In the genomic region with DNA sequence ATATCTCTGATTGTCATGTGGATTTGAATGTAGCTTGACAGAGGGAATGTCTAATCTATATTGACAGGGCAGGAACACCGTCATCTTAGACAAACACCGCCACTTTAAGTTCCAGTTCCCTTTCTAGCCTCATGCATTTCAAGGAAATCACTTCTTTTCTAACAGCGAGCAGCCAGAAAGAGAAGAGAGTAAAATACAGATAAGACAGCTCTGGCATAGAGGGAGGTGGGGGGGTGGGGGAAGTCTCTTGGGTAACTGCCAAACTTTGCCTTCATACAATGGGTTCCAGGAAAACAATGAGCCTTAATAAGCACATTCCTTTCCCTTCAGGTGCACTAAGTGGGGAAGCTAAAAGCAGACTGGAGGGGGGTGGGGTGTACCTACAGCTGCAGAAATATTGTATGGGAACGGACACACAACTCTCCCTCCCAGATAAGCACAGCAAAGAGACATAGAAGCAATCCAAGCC, we compare ENCODE assay signal across 9 cellular contexts. TPM values are rescaled to one million over a fixed set of nuclear protein-coding genes. Genes with fewer than 3 reads are reported as not detected.
A peak's percentile ranks its signal among the peaks of the same experiment; 100 is the strongest.
DNase-seq lines count a peak whose midpoint lies in the region; ATAC-seq and TF ChIP-seq lines count a peak whose summit lies in the region.
"Had no signal": no experiment of that assay in that cellular context is flagged by ENCODE, and none has a peak within 500 bp of the region (broad histone marks: within the 10 kb centered on the region; RNA-seq: fewer than 3 reads in every experiment).

No MANE protein-coding gene starts in this region.

- ATAC-seq in CD4-positive, CD25-positive, alpha-beta regulatory T cell (ENCODE audit: low read depth in 2 of 2), result no peak
- ATAC-seq in activated naive CD8-positive, alpha-beta T cell treated with anti-CD3 and anti-CD28 coated beads, Interleukin-2, amount 10 ng/mL, durations not matched to agents 7 days and 5 days (ENCODE audit: low read depth), result no peak
- ATAC-seq in memory B cell (ENCODE audit: low read depth) (peak; percentile 66), HG03175 (IDR thresholded peaks at IDR 0.05; ENCODE audit: unreplicated experiment) (no peak)

- peak in 1 of 3 donors; percentile 38 for DNase-seq in CD4-positive, CD25-positive, alpha-beta regulatory T cell
- DNase-seq in activated naive CD8-positive, alpha-beta T cell treated with anti-CD3 and anti-CD28 coated beads, Interleukin-2, amount 10 ng/mL, durations not matched to agents 7 days and 5 days, result no peak
- DNase-seq in memory B cell (ENCODE audit: low spot score in 2 of 2) (no peak), suprapubic skin (ENCODE audit: low spot score in 2 of 2) (no peak), SW480 (ENCODE audit: low spot score) (no peak), brain microvascular endothelial cell (no peak)

- in situ Hi-C loops in brain microvascular endothelial cell (cut with HindIII; ENCODE audit: low pct_ligation_motif_present, low sequenced_read_pairs), result no loop called here

- peaks cover 0 to 39% (median 8%) of the 10 kb centered on the region in 4 donors for H3K4me1 Mint-ChIP-seq in CD4-positive, CD25-positive, alpha-beta regulatory T cell
- peaks cover 50% of the 10 kb centered on the region for H3K4me1 Mint-ChIP-seq in activated naive CD8-positive, alpha-beta T cell treated with anti-CD3 and anti-CD28 coated beads, Interleukin-2, amount 10 ng/mL, durations not matched to agents 7 days and 5 days
- H3K4me1 Mint-ChIP-seq in memory B cell, result peaks cover 29% of the 10 kb centered on the region

- no peaks in the 10 kb centered on the region for H3K4me1 ChIP-seq in CD4-positive, CD25-positive, alpha-beta regulatory T cell (ENCODE audit: control insufficient read depth, insufficient read depth, low read length, poor library complexity, severe bottlenecking)
- H3K4me1 ChIP-seq in suprapubic skin, result peaks cover 3% of the 10 kb centered on the region

- H3K9me3 Mint-ChIP-seq in CD4-positive, CD25-positive, alpha-beta regulatory T cell, result no peaks in the 10 kb centered on the region
- H3K9me3 Mint-ChIP-seq in activated naive CD8-positive, alpha-beta T cell treated with anti-CD3 and anti-CD28 coated beads, Interleukin-2, amount 10 ng/mL, durations not matched to agents 7 days and 5 days, result no peaks in the 10 kb centered on the region
- no peaks in the 10 kb centered on the region for H3K9me3 Mint-ChIP-seq in memory B cell

- H3K27me3 Mint-ChIP-seq in CD4-positive, CD25-positive, alpha-beta regulatory T cell, result no peaks in the 10 kb centered on the region
- H3K27me3 Mint-ChIP-seq in activated naive CD8-positive, alpha-beta T cell treated with anti-CD3 and anti-CD28 coated beads, Interleukin-2, amount 10 ng/mL, durations not matched to agents 7 days and 5 days, result no peaks in the 10 kb centered on the region
- H3K27me3 Mint-ChIP-seq in memory B cell, result no peaks in the 10 kb centered on the region

- peak overlapping the region; percentile 57 to 77 (median 72) for H3K27ac Mint-ChIP-seq in CD4-positive, CD25-positive, alpha-beta regulatory T cell
- peak overlapping the region; percentile 73 for H3K27ac Mint-ChIP-seq in activated naive CD8-positive, alpha-beta T cell treated with anti-CD3 and anti-CD28 coated beads, Interleukin-2, amount 10 ng/mL, durations not matched to agents 7 days and 5 days
- peak overlapping the region; percentile 70 for H3K27ac Mint-ChIP-seq in memory B cell

- peaks cover 21% of the 10 kb centered on the region for H3K36me3 Mint-ChIP-seq in CD4-positive, CD25-positive, alpha-beta regulatory T cell
- H3K36me3 Mint-ChIP-seq in activated naive CD8-positive, alpha-beta T cell treated with anti-CD3 and anti-CD28 coated beads, Interleukin-2, amount 10 ng/mL, durations not matched to agents 7 days and 5 days, result peaks cover 33% of the 10 kb centered on the region
- H3K36me3 Mint-ChIP-seq in memory B cell, result peaks cover 15% of the 10 kb centered on the region

- WGBS in suprapubic skin, result 55% methylated on average over 4 of the region's 4 CpGs

- POLR2A ChIA-PET in activated naive CD8-positive, alpha-beta T cell treated with anti-CD3 and anti-CD28 coated beads, Interleukin-2, amount 10 ng/mL, durations not matched to agents 7 days and 5 days (lab: Charles Lee), result interaction anchor here (1.0 to 2.1 kb wide), 6 partner anchors 8 to 356 kb away, joined by 3 to 11 read pairs (median 6); a partner anchor contains a TSS

- TF ChIP-seq EP300 in suprapubic skin (IDR thresholded peaks at IDR 0.05), result no peak

- TF ChIP-seq CTCF in suprapubic skin (IDR thresholded peaks at IDR 0.05) (no peak), brain microvascular endothelial cell (IDR thresholded peaks at IDR 0.05; ENCODE audit: low read depth, low read length, missing control alignments) (no peak)

- no peak overlapping the region for H3K4me3 ChIP-seq in CD4-positive, CD25-positive, alpha-beta regulatory T cell (ENCODE audit: low read depth, low read length)
- H3K4me3 ChIP-seq in suprapubic skin (no peak overlapping the region), brain microvascular endothelial cell (ENCODE audit: low read depth, low read length) (no peak overlapping the region)
- H3K4me3 ChIP-seq: SK-N-MC had no signal

- no peak overlapping the region for H3K27ac ChIP-seq in CD4-positive, CD25-positive, alpha-beta regulatory T cell (ENCODE audit: insufficient read depth, low read length, poor library complexity, severe bottlenecking)
- peak overlapping the region; percentile 50 for H3K27ac ChIP-seq in KOPT-K1 (ENCODE audit: low read depth, low read length, poor library complexity, severe bottlenecking)
- no peak overlapping the region for H3K27ac ChIP-seq in suprapubic skin
- H3K27ac ChIP-seq in brain microvascular endothelial cell, result no peak overlapping the region
- H3K27ac ChIP-seq: SK-N-MC had no signal

- H3K4me3 Mint-ChIP-seq in CD4-positive, CD25-positive, alpha-beta regulatory T cell, result peak overlapping the region in 1 of 4 donors; percentile 26
- H3K4me3 Mint-ChIP-seq in activated naive CD8-positive, alpha-beta T cell treated with anti-CD3 and anti-CD28 coated beads, Interleukin-2, amount 10 ng/mL, durations not matched to agents 7 days and 5 days, result no peak overlapping the region
- no peak overlapping the region for H3K4me3 Mint-ChIP-seq in memory B cell

- TF ChIP-seq POLR2A in suprapubic skin (IDR thresholded peaks at IDR 0.05), result no peak

- no peaks in the 10 kb centered on the region for H3K9me3 ChIP-seq in CD4-positive, CD25-positive, alpha-beta regulatory T cell (ENCODE audit: control insufficient read depth in 2 of 2, low read length in 2 of 2)
- H3K9me3 ChIP-seq in KOPT-K1 (ENCODE audit: insufficient read depth, low read length, poor library complexity, severe bottlenecking) (no peaks in the 10 kb centered on the region), suprapubic skin (no peaks in the 10 kb centered on the region)

- H3K27me3 ChIP-seq in CD4-positive, CD25-positive, alpha-beta regulatory T cell (ENCODE audit: control insufficient read depth, insufficient read depth, low read length), result no peaks in the 10 kb centered on the region
- H3K27me3 ChIP-seq in suprapubic skin (no peaks in the 10 kb centered on the region), brain microvascular endothelial cell (replicated peaks) (no peaks in the 10 kb centered on the region)

- H3K36me3 ChIP-seq in CD4-positive, CD25-positive, alpha-beta regulatory T cell (ENCODE audit: control insufficient read depth, insufficient read depth, low read length), result peaks cover 22% of the 10 kb centered on the region
- H3K36me3 ChIP-seq in KOPT-K1 (ENCODE audit: insufficient read depth, low read length) (peaks cover 59% of the 10 kb centered on the region), suprapubic skin (peaks cover 14% of the 10 kb centered on the region), brain microvascular endothelial cell (replicated peaks) (no peaks in the 10 kb centered on the region)

RNA-seq across cellular contexts. Expression of a gene that starts 37.2 kb away (rescaled TPM):
- 15.1 TPM for total RNA-seq in CD4-positive, CD25-positive, alpha-beta regulatory T cell
- 1 to 10 TPM; 4.4 to 7.1 (median 5.6) TPM for polyA plus RNA-seq in CD4-positive, CD25-positive, alpha-beta regulatory T cell
- 10 to 100 TPM; 45.2 to 46.1 TPM for total RNA-seq in activated naive CD8-positive, alpha-beta T cell treated with anti-CD3 and anti-CD28 coated beads, Interleukin-2, amount 10 ng/mL, durations not matched to agents 7 days and 5 days
- total RNA-seq in suprapubic skin, result 10 to 100 TPM in 1 of 4 donors, 1 to 10 TPM in 3; 3.7 to 19.0 (median 7.4) TPM

RNA-seq across cellular contexts. Expression of a gene that starts 40.2 kb away (rescaled TPM):
- total RNA-seq in CD4-positive, CD25-positive, alpha-beta regulatory T cell, result 254 TPM
- 100 to 1,000 TPM in 1 of 4 donors, 10 to 100 TPM in 3; 63.8 to 112 (median 94.1) TPM for polyA plus RNA-seq in CD4-positive, CD25-positive, alpha-beta regulatory T cell
- 100 to 1,000 TPM; 115 to 127 TPM for total RNA-seq in activated naive CD8-positive, alpha-beta T cell treated with anti-CD3 and anti-CD28 coated beads, Interleukin-2, amount 10 ng/mL, durations not matched to agents 7 days and 5 days
- total RNA-seq in suprapubic skin, result 10 to 100 TPM; 11.9 to 22.7 (median 17.2) TPM

Comparison
In these comparisons a context has a peak if more than half of its experiments do, and no peak if none do; other contexts are left out.
1. RNA of a gene that starts 40.2 kb away (total RNA-seq): 254 TPM in CD4-positive, CD25-positive, alpha-beta regulatory T cell (single experiment) and 115 to 127 TPM in activated naive CD8-positive, alpha-beta T cell treated with anti-CD3 and anti-CD28 coated beads, Interleukin-2, amount 10 ng/mL, durations not matched to agents 7 days and 5 days; 11.9 to 22.7 TPM in suprapubic skin; every median in the first group is over 4 times any median in the second.
2. Peak in every context shown above with its lines, with median percentiles within 50 percentile points of each other: H3K27ac Mint-ChIP-seq.